8 cellular contexts compared by ENCODE assay signal in genomic region chr10:87092861-87093460, GRCh38. TPM values are rescaled to one million over a fixed set of nuclear protein-coding genes. Genes with fewer than 3 reads are reported as not detected.
A peak's percentile ranks its signal among the peaks of the same experiment; 100 is the strongest.
DNase-seq lines count a peak whose midpoint lies in the region; ATAC-seq lines count a peak whose summit lies in the region.

No MANE protein-coding gene starts in this region.

- peaks cover 11% of the 10 kb centered on the region; the same call in 1 of the 2 replicates for H3K36me3 ChIP-seq in iPS-20b (ENCODE audit: insufficient read depth, low read depth, low read length)

- peaks cover 15% of the 10 kb centered on the region for H3K4me1 ChIP-seq in iPS-20b (ENCODE audit: insufficient read depth, low read length)

- H3K4me3 Mint-ChIP-seq in activated CD4-positive, alpha-beta T cell treated with anti-CD3 and anti-CD28 coated beads for 36 hours: peak overlapping the region; percentile 85

- intact Hi-C loops in activated CD4-positive, alpha-beta T cell treated with anti-CD3 and anti-CD28 coated beads for 36 hours (cut with DNase I, micrococcal nuclease): loop anchor here (1.0 to 10.0 kb wide), 5 partner anchors 8 to 772 kb away; partner anchors contain the start of genes ADIRF (in 1 of the 2), KLLN (in 1 of the 2) and PTEN (in 1 of the 2)

- peaks cover 38% of the 10 kb centered on the region for H3K36me3 Mint-ChIP-seq in activated CD4-positive, alpha-beta T cell treated with anti-CD3 and anti-CD28 coated beads for 36 hours (ENCODE audit: low read depth)

- H3K27ac Mint-ChIP-seq in activated CD4-positive, alpha-beta T cell treated with anti-CD3 and anti-CD28 coated beads for 36 hours: peak overlapping the region; percentile 90

- H3K4me1 Mint-ChIP-seq in activated CD4-positive, alpha-beta T cell treated with anti-CD3 and anti-CD28 coated beads for 36 hours: peaks cover 46% of the 10 kb centered on the region

- H3K4me3 ChIP-seq in iPS-20b (ENCODE audit: low read length): peak overlapping the region; percentile 78
- peak overlapping the region; percentile 75 to 89 (median 81) for H3K4me3 ChIP-seq in skin epidermis

- POLR2A ChIA-PET in activated CD4-positive, alpha-beta T cell treated with anti-CD3 and anti-CD28 coated beads for 36 hours (lab: Charles Lee): interaction anchor here (1.8 kb wide), 1 partner anchor 9 kb away, joined by 17 read pairs; no protein-coding TSS in a partner anchor

- CTCF ChIA-PET in activated CD4-positive, alpha-beta T cell treated with anti-CD3 and anti-CD28 coated beads for 36 hours (lab: Charles Lee): interaction anchor here (1.0 to 1.4 kb wide), 4 partner anchors 9 to 667 kb away, joined by 3 to 8 read pairs (median 5); no protein-coding TSS in a partner anchor

- H3K27me3 ChIP-seq in iPS-20b (ENCODE audit: insufficient read depth, low read length): no peaks in the 10 kb centered on the region

- H3K27ac ChIP-seq in angular gyrus (ENCODE audit: low read depth, low read length) (peak overlapping the region; percentile 45), iPS-20b (ENCODE audit: low read length) (no peak overlapping the region), skin epidermis (peak overlapping the region in 19 of 21 experiments; percentile 2 to 100 (median 98))

- no peaks in the 10 kb centered on the region for H3K27me3 Mint-ChIP-seq in activated CD4-positive, alpha-beta T cell treated with anti-CD3 and anti-CD28 coated beads for 36 hours

- peak; percentile 54 for DNase-seq in activated CD4-positive, alpha-beta T cell treated with anti-CD3 and anti-CD28 coated beads for 36 hours
- DNase-seq in activated CD4-positive, alpha-beta T cell treated with anti-CD3 and anti-CD28 coated beads for 1 hour: no peak
- peak; percentile 69 for DNase-seq in NAMALWA (ENCODE audit: low spot score)

- peak overlapping the region; percentile 82; the same call in 1 of the 2 replicates for H3K9ac ChIP-seq in iPS-20b (ENCODE audit: low read depth, low read length)

- H3K9me3 ChIP-seq in iPS-20b (ENCODE audit: insufficient read depth, low read depth, low read length): no peaks in the 10 kb centered on the region

- peak; percentile 11 for ATAC-seq in activated CD4-positive, alpha-beta T cell treated with anti-CD3 and anti-CD28 coated beads for 36 hours
- ATAC-seq in GM19395 (IDR thresholded peaks at IDR 0.05; ENCODE audit: unreplicated experiment): no peak
- ATAC-seq in HG03045 (IDR thresholded peaks at IDR 0.05; ENCODE audit: unreplicated experiment): no peak

- H3K9me3 Mint-ChIP-seq in activated CD4-positive, alpha-beta T cell treated with anti-CD3 and anti-CD28 coated beads for 36 hours (ENCODE audit: low read depth): no peaks in the 10 kb centered on the region

RNA-seq across cellular contexts. Expression of gene GLUD1, which starts 1.7 kb away (rescaled TPM):
- total RNA-seq in activated CD4-positive, alpha-beta T cell treated with anti-CD3 and anti-CD28 coated beads for 36 hours: 100 to 1,000 TPM in 1 of 2 experiments, 10 to 100 TPM in 1; 98.4 to 125 TPM

RNA-seq across cellular contexts. Expression of gene SHLD2, which starts 2.0 kb away (rescaled TPM):
- 10 to 100 TPM; 29.7 to 29.9 TPM for total RNA-seq in activated CD4-positive, alpha-beta T cell treated with anti-CD3 and anti-CD28 coated beads for 36 hours
